11 cellular contexts compared by ENCODE assay signal in the genomic region with DNA sequence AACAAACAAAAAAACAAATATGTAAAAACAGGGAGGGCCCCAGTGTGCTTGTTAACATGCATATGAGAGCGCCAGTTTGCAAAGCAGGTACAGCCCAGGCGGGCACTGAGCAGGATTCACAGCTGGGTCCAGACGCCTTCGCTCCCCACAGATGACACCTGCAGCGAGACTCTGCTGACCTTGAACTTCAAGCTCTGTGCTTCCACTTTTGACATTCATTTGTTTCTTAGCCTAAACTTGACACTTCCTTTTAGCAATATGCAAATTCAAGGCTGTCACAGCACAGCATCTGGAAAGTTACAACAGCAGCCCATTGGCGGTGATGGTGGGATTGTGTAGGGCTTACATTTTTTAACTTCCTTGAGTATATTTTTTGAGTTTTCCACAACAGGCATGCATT.
DNase-seq lines count a peak whose midpoint lies in the region; ATAC-seq and TF ChIP-seq lines count a peak whose summit lies in the region.
"Had no signal": no experiment of that assay in that cellular context is flagged by ENCODE, and none has a peak within 500 bp of the region (broad histone marks: within the 10 kb centered on the region; RNA-seq: fewer than 3 reads in every experiment).

No MANE protein-coding gene starts in this region.

- DNase-seq in GM10248 (ENCODE audit: extremely low spot score) (peak; percentile 78), Panc1 (ENCODE audit: low read depth, low spot score) (no peak), NCI-H510A (lab: John Stamatoyannopoulos, UW) (no peak), HUDEP-2 (lab: John Stamatoyannopoulos, UW; ENCODE audit: unreplicated experiment in 76 of 76) (no peak)
- DNase-seq in activated naive CD4-positive, alpha-beta T cell treated with anti-CD3 and anti-CD28 coated beads for 36 hours, result no peak
- DNase-seq in activated CD4-positive, alpha-beta T cell treated with anti-CD3 and anti-CD28 coated beads, Interleukin-2, amount 10 ng/mL, durations not matched to agents 24 days and 14 days, result no peak
- DNase-seq: CD4-positive, CD25-positive, alpha-beta regulatory T cell; ovary had no signal

- H3K36me3 ChIP-seq in Panc1 (ENCODE audit: control insufficient read depth, insufficient read depth, low read length), result no peaks in the 10 kb centered on the region
- H3K36me3 ChIP-seq: ovary had no signal

- TF ChIP-seq CTCF in GM10248 (IDR thresholded peaks at IDR 0.05; ENCODE audit: control extremely low read depth, extremely low read depth, low read depth, missing control alignments), result no peak
- no peak for TF ChIP-seq CTCF in Panc1 (IDR thresholded peaks at IDR 0.05)

- H3K27me3 ChIP-seq in Panc1 (ENCODE audit: control insufficient read depth, insufficient read depth, low read length), result no peaks in the 10 kb centered on the region
- H3K27me3 ChIP-seq: ovary had no signal

- no peaks in the 10 kb centered on the region for H3K9me3 Mint-ChIP-seq in activated naive CD4-positive, alpha-beta T cell treated with anti-CD3 and anti-CD28 coated beads for 36 hours
- no peaks in the 10 kb centered on the region for H3K9me3 Mint-ChIP-seq in activated CD4-positive, alpha-beta T cell treated with anti-CD3 and anti-CD28 coated beads, Interleukin-2, amount 10 ng/mL, durations not matched to agents 24 days and 14 days
- H3K9me3 Mint-ChIP-seq: T-helper 1 cell treated with Interleukin-12 subunit alpha and Interleukin-12 subunit beta and Interleukin-4 antibody, amounts not matched to agents 30 μg/mL and 1 μg/mL, for 36 hours had no signal

- H3K27me3 Mint-ChIP-seq in activated naive CD4-positive, alpha-beta T cell treated with anti-CD3 and anti-CD28 coated beads for 36 hours (ENCODE audit: low read depth), result no peaks in the 10 kb centered on the region
- no peaks in the 10 kb centered on the region for H3K27me3 Mint-ChIP-seq in activated CD4-positive, alpha-beta T cell treated with anti-CD3 and anti-CD28 coated beads, Interleukin-2, amount 10 ng/mL, durations not matched to agents 24 days and 14 days

- H3K4me3 ChIP-seq in Panc1 (ENCODE audit: low read depth in 2 of 2, low read length in 2 of 2), result no peak overlapping the region
- H3K4me3 ChIP-seq: ovary had no signal

- CTCF ChIA-PET in GM10248 (lab: Yijun Ruan, JAX), result interaction anchor here (1.2 kb wide), 1 partner anchor 9 kb away, joined by 3 read pairs; no protein-coding TSS in a partner anchor
- CTCF ChIA-PET in Panc1 (lab: Charles Lee), result no interaction called here
- CTCF ChIA-PET in activated naive CD4-positive, alpha-beta T cell treated with anti-CD3 and anti-CD28 coated beads for 36 hours (lab: Charles Lee), result no interaction called here

- POLR2A ChIA-PET in GM10248 (lab: Yijun Ruan, JAX) (no interaction called here), Panc1 (lab: Charles Lee) (interaction anchor here (0.6 kb wide), 1 partner anchor 36 kb away, joined by 7 read pairs; no protein-coding TSS in a partner anchor)

- intact Hi-C loops in Panc1 (cut with micrococcal nuclease; ENCODE audit: unreplicated experiment), result no loop called here
- intact Hi-C loops in activated naive CD4-positive, alpha-beta T cell treated with anti-CD3 and anti-CD28 coated beads for 36 hours (cut with micrococcal nuclease), result no loop called here
- intact Hi-C loops in activated CD4-positive, alpha-beta T cell treated with anti-CD3 and anti-CD28 coated beads, Interleukin-2, amount 10 ng/mL, durations not matched to agents 24 days and 14 days (cut with micrococcal nuclease), result no loop called here

- H3K27ac ChIP-seq in Panc1 (ENCODE audit: low read length), result peak overlapping the region; percentile 87; the same call in 1 of the 2 replicates
- H3K27ac ChIP-seq: ovary had no signal

- H3K4me1 Mint-ChIP-seq in activated naive CD4-positive, alpha-beta T cell treated with anti-CD3 and anti-CD28 coated beads for 36 hours (ENCODE audit: low read depth), result no peaks in the 10 kb centered on the region
- H3K4me1 Mint-ChIP-seq in activated CD4-positive, alpha-beta T cell treated with anti-CD3 and anti-CD28 coated beads, Interleukin-2, amount 10 ng/mL, durations not matched to agents 24 days and 14 days, result no peaks in the 10 kb centered on the region
- H3K4me1 Mint-ChIP-seq: CD4-positive, CD25-positive, alpha-beta regulatory T cell had no signal

- H3K27ac Mint-ChIP-seq in activated naive CD4-positive, alpha-beta T cell treated with anti-CD3 and anti-CD28 coated beads for 36 hours, result no peak overlapping the region
- no peak overlapping the region for H3K27ac Mint-ChIP-seq in activated CD4-positive, alpha-beta T cell treated with anti-CD3 and anti-CD28 coated beads, Interleukin-2, amount 10 ng/mL, durations not matched to agents 24 days and 14 days
- H3K27ac Mint-ChIP-seq: T-helper 1 cell treated with Interleukin-12 subunit alpha and Interleukin-12 subunit beta and Interleukin-4 antibody, amounts not matched to agents 30 μg/mL and 1 μg/mL, for 36 hours had no signal

- no peak overlapping the region for H3K4me3 Mint-ChIP-seq in activated naive CD4-positive, alpha-beta T cell treated with anti-CD3 and anti-CD28 coated beads for 36 hours
- H3K4me3 Mint-ChIP-seq in activated CD4-positive, alpha-beta T cell treated with anti-CD3 and anti-CD28 coated beads, Interleukin-2, amount 10 ng/mL, durations not matched to agents 24 days and 14 days, result no peak overlapping the region
- H3K4me3 Mint-ChIP-seq: T-helper 1 cell treated with Interleukin-12 subunit alpha and Interleukin-12 subunit beta and Interleukin-4 antibody, amounts not matched to agents 30 μg/mL and 1 μg/mL, for 36 hours had no signal

- in situ Hi-C loops in Panc1 (cut with HindIII; ENCODE audit: low pct_unique_long_range_greater_than_20kb, low sequenced_read_pairs), result no loop called here

- H3K36me3 Mint-ChIP-seq in activated naive CD4-positive, alpha-beta T cell treated with anti-CD3 and anti-CD28 coated beads for 36 hours (ENCODE audit: low read depth), result no peaks in the 10 kb centered on the region
- H3K36me3 Mint-ChIP-seq in activated CD4-positive, alpha-beta T cell treated with anti-CD3 and anti-CD28 coated beads, Interleukin-2, amount 10 ng/mL, durations not matched to agents 24 days and 14 days (ENCODE audit: low read depth), result no peaks in the 10 kb centered on the region
- H3K36me3 Mint-ChIP-seq: CD4-positive, CD25-positive, alpha-beta regulatory T cell had no signal

- H3K9me3 ChIP-seq in Panc1 (ENCODE audit: control insufficient read depth, insufficient read depth, low read depth, low read length), result no peaks in the 10 kb centered on the region
- H3K9me3 ChIP-seq: ovary had no signal

- H3K4me1 ChIP-seq in Panc1 (ENCODE audit: control insufficient read depth, insufficient read depth, low read length), result peaks cover 12% of the 10 kb centered on the region; the same call in 1 of the 2 replicates

- ATAC-seq in GM19372 (IDR thresholded peaks at IDR 0.05; ENCODE audit: low read depth, unreplicated experiment) (peak; percentile 69), HG03025 (IDR thresholded peaks at IDR 0.05; ENCODE audit: low FRiP score, unreplicated experiment) (peak; percentile 80), Panc1 (no peak)

- BruUV-seq in Panc1 (replicated peaks; lab: Mats Ljungman, UMichigan), result no TSS peak
